1 cellular context compared by ENCODE assay signal in genomic region chr12:50928392-50928791, GRCh38.
TF ChIP-seq lines count a peak whose summit lies in the region.

No MANE protein-coding gene starts in this region.

TF ChIP-seq in SK-N-SH, 30 proteins besides CTCF, POLR2A, EP300 and RAD21:
- TF ChIP-seq REST (IDR thresholded peaks at IDR 0.05; ENCODE audit: low read depth, low read length) = no peak
- no peak for TF ChIP-seq TAF1 (IDR thresholded peaks at IDR 0.05; ENCODE audit: borderline replicate concordance, low read depth, low read length)
- no peak for TF ChIP-seq JUND (IDR thresholded peaks at IDR 0.05)
- no peak for TF ChIP-seq PBX3 (IDR thresholded peaks at IDR 0.05)
- no peak for TF ChIP-seq FOXJ3 (CRISPR knock-in tag; IDR thresholded peaks at IDR 0.05)
- TF ChIP-seq TEAD4 (IDR thresholded peaks at IDR 0.05; ENCODE audit: borderline replicate concordance, insufficient read depth) = no peak
- TF ChIP-seq EZH2phosphoT487 (IDR thresholded peaks at IDR 0.05; ENCODE audit: borderline replicate concordance, low read depth) = no peak
- TF ChIP-seq CHD2 (IDR thresholded peaks at IDR 0.05; ENCODE audit: low read length, partially characterized antibody) = no peak
- TF ChIP-seq MXI1 (IDR thresholded peaks at IDR 0.05; ENCODE audit: low read depth, low read length) = no peak
- TF ChIP-seq IRF3 (IDR thresholded peaks at IDR 0.05; ENCODE audit: low read depth, low read length) = no peak
- no peak for TF ChIP-seq RFX5 (IDR thresholded peaks at IDR 0.05; ENCODE audit: low read length)
- no peak for TF ChIP-seq USF1 (IDR thresholded peaks at IDR 0.05; ENCODE audit: borderline replicate concordance, low read depth)
- no peak for TF ChIP-seq ZBTB33 (IDR thresholded peaks at IDR 0.05; ENCODE audit: borderline replicate concordance, low read depth)
- TF ChIP-seq SMC3 (IDR thresholded peaks at IDR 0.05; ENCODE audit: low read depth, low read length) = no peak
- TF ChIP-seq NFIC (IDR thresholded peaks at IDR 0.05; ENCODE audit: borderline replicate concordance) = no peak
- no peak for TF ChIP-seq USF2 (IDR thresholded peaks at IDR 0.05; ENCODE audit: borderline replicate concordance, low read depth, low read length)
- no peak for TF ChIP-seq ELF1 (IDR thresholded peaks at IDR 0.05)
